8 cellular contexts compared by ENCODE assay signal in genomic region chr5:151757233-151758140, GRCh38. TPM values are rescaled to one million over a fixed set of nuclear protein-coding genes. Genes with fewer than 3 reads are reported as not detected.
DNase-seq lines count a peak whose midpoint lies in the region; ATAC-seq and TF ChIP-seq lines count a peak whose summit lies in the region.

No MANE protein-coding gene starts in this region.

- 0 out of 2 replicates have a peak overlapping the region, but pooled peaks have one; percentile 2 for H4K91ac ChIP-seq in IMR-90 (ENCODE audit: insufficient read depth, low read depth, low read length)

- 0% methylated on average over 3 of the region's 9 CpGs; no CpG with 5 or more reads in 1 of the 2 experiments for WGBS in IMR-90 (ENCODE audit: extremely low coverage in 2 of 2, insufficient read length in 1 of 2), 2 experiments

- no peak overlapping the region for H3K18ac ChIP-seq in IMR-90 (ENCODE audit: low read depth, low read length)

- TF ChIP-seq POLR2A in IMR-90 (IDR thresholded peaks at IDR 0.05; ENCODE audit: low read depth, low read length) = no peak; the same call in 1 of the 2 replicates

- dilution Hi-C loops in IMR-90 (cut with HindIII; ENCODE audit: low sequenced_read_pairs, unreplicated experiment) = no loop called here

- H4K20me1 ChIP-seq in IMR-90 (ENCODE audit: insufficient read depth, low read length) = peaks cover 4% of the 10 kb centered on the region

- BruUV-seq in IMR-90 (replicated peaks; lab: Mats Ljungman, UMichigan) = no TSS peak

- H2AK9ac ChIP-seq in IMR-90 (replicated peaks; ENCODE audit: low read depth, low read length, poor library complexity) = peak overlapping the region; percentile 90

- no peak overlapping the region for H4K5ac ChIP-seq in IMR-90 (ENCODE audit: low read depth, low read length)

- H3K23ac ChIP-seq in IMR-90 (ENCODE audit: low read depth, low read length) = peak overlapping the region; percentile 83

- no peaks in the 10 kb centered on the region for H3K9me3 ChIP-seq in IMR-90 (ENCODE audit: control insufficient read depth, insufficient read depth, low read length)

- no peak for TF ChIP-seq RAD21 in IMR-90 (IDR thresholded peaks at IDR 0.05; ENCODE audit: low read length)

- H3K27ac ChIP-seq in IMR-90 (ENCODE audit: insufficient read depth, low read length) = peak overlapping the region; percentile 65

- peak; percentile 48 for DNase-seq in activated naive CD4-positive, alpha-beta T cell treated with Interleukin-2 at 50 U/mL for 16 hours
- DNase-seq in activated naive CD4-positive, alpha-beta T cell (lab: John Stamatoyannopoulos, UW) = no peak
- DNase-seq in IMR-90 = no peak
- peak; percentile 43 for DNase-seq in activated T-cell treated with anti-CD3 and anti-CD28 coated beads, Interleukin-2, amount 50 U/mL, for 1 hour
- DNase-seq in germinal center (ENCODE audit: low spot score) = peak; percentile 35
- DNase-seq in retinal pigment epithelial cell (ENCODE audit: low read depth) = no peak
- no peak for DNase-seq in NCI-H1694 treated with DMSO at 0.1 percent for 48 hours (lab: John Stamatoyannopoulos, UW)

- peak overlapping the region; percentile 92 for H3K14ac ChIP-seq in IMR-90 (replicated peaks; ENCODE audit: low read depth, low read length)

- peak overlapping the region; percentile 46 for H2BK5ac ChIP-seq in IMR-90 (ENCODE audit: low read depth, low read length, poor library complexity, severe bottlenecking)

- peak overlapping the region; percentile 80 for H3K4ac ChIP-seq in IMR-90 (ENCODE audit: low read depth, low read length)

- peak overlapping the region; percentile 74 for H3K4me2 ChIP-seq in IMR-90 (ENCODE audit: low read depth, low read length)

- peaks cover 10% of the 10 kb centered on the region; the same call in 1 of the 2 replicates for H3K4me1 ChIP-seq in IMR-90 (ENCODE audit: control insufficient read depth, insufficient read depth, low read length)

- CTCF ChIA-PET in IMR-90 (lab: Yijun Ruan, JAX) = interaction anchor here (1.0 kb wide), 1 partner anchor 99 kb away, joined by 3 read pairs; no protein-coding TSS in a partner anchor

- in situ Hi-C loops in IMR-90 (cut with MboI; ENCODE audit: low sequenced_read_pairs) = no loop called here

- TF ChIP-seq CTCF in IMR-90 (conservative IDR thresholded peaks at IDR 0.05; ENCODE audit: low read depth, low read length) (no peak), retinal pigment epithelial cell (conservative IDR thresholded peaks at IDR 0.05; ENCODE audit: low read depth, low read length) (no peak)

- H2BK15ac ChIP-seq in IMR-90 (ENCODE audit: low read depth, low read length) = no peak overlapping the region

- H3K36me3 ChIP-seq in IMR-90 (ENCODE audit: control insufficient read depth, insufficient read depth, low read length) = peaks cover 5% of the 10 kb centered on the region; the same call in 1 of the 2 replicates

- H2BK120ac ChIP-seq in IMR-90 (ENCODE audit: low read depth, low read length) = no peak overlapping the region; the same call in 1 of the 2 replicates

- H2BK20ac ChIP-seq in IMR-90 (ENCODE audit: low read depth, low read length) = no peak overlapping the region

- ATAC-seq in IMR-90 (ENCODE audit: low read depth) (peak; percentile 1), GM21825 (IDR thresholded peaks at IDR 0.05; ENCODE audit: unreplicated experiment) (no peak)

- H3K79me1 ChIP-seq in IMR-90 (ENCODE audit: low read depth in 1 of 2, low read length in 2 of 2) = peaks cover 27 to 48% of the 10 kb centered on the region in 2 experiments

- peak overlapping the region; percentile 13; the same call in 1 of the 2 replicates for H3K56ac ChIP-seq in IMR-90 (ENCODE audit: extremely low read depth, insufficient read depth, low read length)

- no peaks in the 10 kb centered on the region for H3K27me3 ChIP-seq in IMR-90 (ENCODE audit: control insufficient read depth, insufficient read depth, low read length)

- peaks cover 11% of the 10 kb centered on the region; the same call in 1 of the 2 replicates for H3K9me1 ChIP-seq in IMR-90 (ENCODE audit: insufficient read depth, low read length)

- peak overlapping the region; percentile 97 for H2AFZ ChIP-seq in IMR-90 (replicated peaks; ENCODE audit: low read length, poor library complexity)

- H3K4me3 ChIP-seq in IMR-90 (ENCODE audit: insufficient read depth, low read depth, low read length) (peak overlapping the region; percentile 88), retinal pigment epithelial cell (ENCODE audit: low read length) (peak overlapping the region; percentile 91)

- H4K8ac ChIP-seq in IMR-90 (ENCODE audit: low read depth in 2 of 2, low read length in 2 of 2) = peak overlapping the region in 1 of 2 experiments; percentile 6; a peak in 2 of 4 replicates

- POLR2A ChIA-PET in IMR-90 (lab: Charles Lee; ENCODE audit: unreplicated experiment) = interaction anchor here (0.8 kb wide), 2 partner anchors 61 to 68 kb away, joined by 3 read pairs; no protein-coding TSS in a partner anchor

- peak overlapping the region; percentile 60 for H2AK5ac ChIP-seq in IMR-90 (ENCODE audit: low read depth, low read length)

- intact Hi-C loops in IMR-90 (cut with micrococcal nuclease) = no loop called here

- peak overlapping the region; percentile 89 for H3K9ac ChIP-seq in IMR-90 (ENCODE audit: low read depth, low read length)

TF ChIP-seq in IMR-90, 13 proteins besides CTCF, POLR2A, EP300 and RAD21:
- TF ChIP-seq MAFK (IDR thresholded peaks at IDR 0.05; ENCODE audit: low read depth, low read length) = no peak
- no peak for TF ChIP-seq MAZ (IDR thresholded peaks at IDR 0.05; ENCODE audit: borderline replicate concordance, low read depth, low read length)
- TF ChIP-seq CHD1 (IDR thresholded peaks at IDR 0.05; ENCODE audit: low read depth, low read length) = no peak
- TF ChIP-seq RFX5 (IDR thresholded peaks at IDR 0.05; ENCODE audit: low read depth, low read length) = no peak
- TF ChIP-seq MXI1 (IDR thresholded peaks at IDR 0.05; ENCODE audit: borderline replicate concordance, low read depth, low read length) = no peak
- TF ChIP-seq, protein P1, sequence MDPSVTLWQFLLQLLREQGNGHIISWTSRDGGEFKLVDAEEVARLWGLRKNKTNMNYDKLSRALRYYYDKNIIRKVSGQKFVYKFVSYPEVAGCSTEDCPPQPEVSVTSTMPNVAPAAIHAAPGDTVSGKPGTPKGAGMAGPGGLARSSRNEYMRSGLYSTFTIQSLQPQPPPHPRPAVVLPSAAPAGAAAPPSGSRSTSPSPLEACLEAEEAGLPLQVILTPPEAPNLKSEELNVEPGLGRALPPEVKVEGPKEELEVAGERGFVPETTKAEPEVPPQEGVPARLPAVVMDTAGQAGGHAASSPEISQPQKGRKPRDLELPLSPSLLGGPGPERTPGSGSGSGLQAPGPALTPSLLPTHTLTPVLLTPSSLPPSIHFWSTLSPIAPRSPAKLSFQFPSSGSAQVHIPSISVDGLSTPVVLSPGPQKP (IDR thresholded peaks at IDR 0.05; ENCODE audit: borderline replicate concordance, low read depth, low read length) = no peak
TF ChIP-seq in IMR-90: peak in this region for 0.

RNA-seq across cellular contexts. Expression of gene ATOX1, which starts 0.9 kb away (rescaled TPM):
- 56.3 and 76.7 TPM in 2 replicates for total RNA-seq in IMR-90 (2012; rRNA removed)
- 360 and 398 TPM in 2 replicates for polyA plus RNA-seq in IMR-90 (2012; rRNA removed)
- polyA plus RNA-seq in IMR-90 (2012; cell fraction: cytosol; rRNA removed) = 336 and 385 TPM in 2 replicates
- polyA plus RNA-seq in IMR-90 (2012; cell fraction: nucleus; rRNA removed; ENCODE audit: low replicate concordance) = 87.4 and 97.2 TPM in 2 replicates

RNA-seq across cellular contexts. Expression of gene G3BP1, which starts 14.3 kb away (rescaled TPM):
- total RNA-seq in IMR-90 (2012; rRNA removed) = 272 and 482 TPM in 2 replicates
- 32.8 and 40.2 TPM in 2 replicates for polyA plus RNA-seq in IMR-90 (2012; rRNA removed)
- polyA plus RNA-seq in IMR-90 (2012; cell fraction: cytosol; rRNA removed) = 11.6 and 22.4 TPM in 2 replicates
- polyA plus RNA-seq in IMR-90 (2012; cell fraction: nucleus; rRNA removed; ENCODE audit: low replicate concordance) = 6.2 and 28.5 TPM in 2 replicates

Comparison
In these comparisons a context has a peak if more than half of its experiments do, and no peak if none do; other contexts are left out.
1. DNase-seq: peak in activated naive CD4-positive, alpha-beta T cell treated with Interleukin-2 at 50 U/mL for 16 hours (single experiment), activated T-cell treated with anti-CD3 and anti-CD28 coated beads, Interleukin-2, amount 50 U/mL, for 1 hour (single experiment) and germinal center (single experiment); none in activated naive CD4-positive, alpha-beta T cell (0 of 4), IMR-90 (single experiment), retinal pigment epithelial cell (single experiment) and NCI-H1694 treated with DMSO at 0.1 percent for 48 hours (single experiment).